ENCODE assay signal across 25 cellular contexts in the genomic region with DNA sequence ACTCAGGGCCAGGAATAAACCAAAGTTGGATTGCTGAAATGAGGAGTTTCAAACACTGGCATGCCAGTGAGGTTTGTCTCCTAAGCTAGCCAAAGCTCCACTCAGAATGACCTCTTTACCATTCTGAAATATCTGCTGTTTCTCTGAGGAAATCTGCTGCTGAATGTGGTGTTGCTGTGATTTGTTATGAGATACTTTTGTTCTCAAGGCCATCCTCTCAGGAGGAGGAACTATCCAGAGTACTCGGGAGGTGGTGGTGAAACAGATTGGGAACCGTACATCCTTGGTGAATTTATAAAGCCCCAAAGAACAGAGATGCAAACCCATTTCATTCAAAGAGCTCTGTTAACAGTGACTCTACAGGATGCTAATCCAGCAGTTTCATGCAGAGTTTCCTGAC. TPM values are rescaled to one million over a fixed set of nuclear protein-coding genes. Genes with fewer than 3 reads are reported as not detected.
"Had no signal": no experiment of that assay in that cellular context is flagged by ENCODE, and none has a peak within 500 bp of the region (broad histone marks: within the 10 kb centered on the region; RNA-seq: fewer than 3 reads in every experiment).

No MANE protein-coding gene starts in this region.

- H3K36me3 ChIP-seq: Peyer's patch, SJCRH30 had no signal

- H3K4me3 ChIP-seq: Peyer's patch, SJCRH30 had no signal

- H3K27me3 ChIP-seq: Peyer's patch, SJCRH30 had no signal

- DNase-seq: activated CD4-positive, alpha-beta memory T cell treated with anti-CD3 and anti-CD28 coated beads for 36 hours; activated CD4-positive, alpha-beta T cell treated with anti-CD3 and anti-CD28 coated beads, Interleukin-2, amount 10 ng/mL, durations not matched to agents 7 days and 5 days; activated CD4-positive, CD25-positive, alpha-beta regulatory T cell; activated CD8-positive, alpha-beta memory T cell treated with anti-CD3 and anti-CD28 coated beads for 24 hours; activated gamma-delta T cell treated with Interleukin-2 at 50 U/mL for 16 hours; activated naive CD4-positive, alpha-beta T cell treated with anti-CD3 and anti-CD28 coated beads, Interleukin-2, amount 10 ng/mL, durations not matched to agents 7 days and 5 days; activated naive CD8-positive, alpha-beta T cell treated with anti-CD3 and anti-CD28 coated beads for 36 hours; activated T-cell treated with anti-CD3 and anti-CD28 coated beads, Interleukin-2, amount 50 U/mL, for 4 hours; anterior cingulate cortex; cerebellar nuclear complex; MM.1S; NCI-H1105; NCI-H1436; NCI-H1694 treated with DMSO at 0.1 percent for 48 hours; NCI-H2029 treated with DMSO at 0.1 percent for 48 hours; NCI-H510A treated with DMSO at 0.1 percent for 48 hours; NCI-H69; NK-92 treated with Interleukin-12 subunit alpha and Interleukin-12 subunit beta, amount 100 ng/mL, for 24 hours; OCI-M1; Peyer's patch; Right ventricle myocardium superior; SJCRH30 had no signal

- H3K4me3 Mint-ChIP-seq: activated CD4-positive, alpha-beta memory T cell treated with anti-CD3 and anti-CD28 coated beads for 36 hours; activated CD4-positive, alpha-beta T cell treated with anti-CD3 and anti-CD28 coated beads, Interleukin-2, amount 10 ng/mL, durations not matched to agents 7 days and 5 days; activated naive CD4-positive, alpha-beta T cell treated with anti-CD3 and anti-CD28 coated beads, Interleukin-2, amount 10 ng/mL, durations not matched to agents 7 days and 5 days; activated naive CD8-positive, alpha-beta T cell treated with anti-CD3 and anti-CD28 coated beads for 36 hours; activated T-cell treated with anti-CD3 and anti-CD28 coated beads, Interleukin-2, amount 50 U/mL, for 4 hours; T-helper 1 cell treated with Interleukin-12 subunit alpha and Interleukin-12 subunit beta and Interleukin-4 antibody, amounts not matched to agents 30 μg/mL and 1 μg/mL, for 36 hours had no signal

- H3K27ac Mint-ChIP-seq: activated CD4-positive, alpha-beta memory T cell treated with anti-CD3 and anti-CD28 coated beads for 36 hours; activated CD4-positive, alpha-beta T cell treated with anti-CD3 and anti-CD28 coated beads, Interleukin-2, amount 10 ng/mL, durations not matched to agents 7 days and 5 days; activated naive CD4-positive, alpha-beta T cell treated with anti-CD3 and anti-CD28 coated beads, Interleukin-2, amount 10 ng/mL, durations not matched to agents 7 days and 5 days; activated naive CD8-positive, alpha-beta T cell treated with anti-CD3 and anti-CD28 coated beads for 36 hours; activated T-helper 2 cell treated with anti-CD3 and anti-CD28 coated beads, Interferon-gamma antibody, Interleukin-2, Interleukin-4, amounts not matched to agents 10 μg/mL and 5 μg/mL and 100 μg/mL, durations not matched to agents 14 hours and 24 hours and 36 hours; T-helper 1 cell treated with Interleukin-12 subunit alpha and Interleukin-12 subunit beta and Interleukin-4 antibody, amounts not matched to agents 30 μg/mL and 1 μg/mL, for 36 hours had no signal

- H3K9me3 ChIP-seq: Peyer's patch, SJCRH30 had no signal

- H3K9me3 Mint-ChIP-seq: activated CD4-positive, alpha-beta memory T cell treated with anti-CD3 and anti-CD28 coated beads for 36 hours; activated CD4-positive, alpha-beta T cell treated with anti-CD3 and anti-CD28 coated beads, Interleukin-2, amount 10 ng/mL, durations not matched to agents 7 days and 5 days; activated naive CD4-positive, alpha-beta T cell treated with anti-CD3 and anti-CD28 coated beads, Interleukin-2, amount 10 ng/mL, durations not matched to agents 7 days and 5 days; activated naive CD8-positive, alpha-beta T cell treated with anti-CD3 and anti-CD28 coated beads for 36 hours; activated T-cell treated with anti-CD3 and anti-CD28 coated beads, Interleukin-2, amount 50 U/mL, for 4 hours; activated T-helper 2 cell treated with anti-CD3 and anti-CD28 coated beads, Interferon-gamma antibody, Interleukin-2, Interleukin-4, amounts not matched to agents 10 μg/mL and 5 μg/mL and 100 μg/mL, durations not matched to agents 14 hours and 24 hours and 36 hours; T-helper 1 cell treated with Interleukin-12 subunit alpha and Interleukin-12 subunit beta and Interleukin-4 antibody, amounts not matched to agents 30 μg/mL and 1 μg/mL, for 36 hours had no signal

- H3K27ac ChIP-seq: Peyer's patch, RWPE1, SJCRH30 had no signal

- H3K4me1 ChIP-seq: Peyer's patch had no signal

- H3K27me3 Mint-ChIP-seq: activated CD4-positive, alpha-beta memory T cell treated with anti-CD3 and anti-CD28 coated beads for 36 hours; activated CD4-positive, alpha-beta T cell treated with anti-CD3 and anti-CD28 coated beads, Interleukin-2, amount 10 ng/mL, durations not matched to agents 7 days and 5 days; activated naive CD4-positive, alpha-beta T cell treated with anti-CD3 and anti-CD28 coated beads, Interleukin-2, amount 10 ng/mL, durations not matched to agents 7 days and 5 days; activated naive CD8-positive, alpha-beta T cell treated with anti-CD3 and anti-CD28 coated beads for 36 hours had no signal

- H3K4me1 Mint-ChIP-seq: activated CD4-positive, alpha-beta T cell treated with anti-CD3 and anti-CD28 coated beads, Interleukin-2, amount 10 ng/mL, durations not matched to agents 7 days and 5 days; activated naive CD4-positive, alpha-beta T cell treated with anti-CD3 and anti-CD28 coated beads, Interleukin-2, amount 10 ng/mL, durations not matched to agents 7 days and 5 days; activated naive CD8-positive, alpha-beta T cell treated with anti-CD3 and anti-CD28 coated beads for 36 hours had no signal

- ATAC-seq: activated T-cell treated with anti-CD3 and anti-CD28 coated beads, Interleukin-2, amount 50 U/mL, for 4 hours had no signal

RNA-seq across cellular contexts. Expression of gene BDNF, which starts 50.5 kb away (rescaled TPM):
- total RNA-seq: activated CD4-positive, alpha-beta memory T cell treated with anti-CD3 and anti-CD28 coated beads for 36 hours; activated CD4-positive, alpha-beta T cell treated with anti-CD3 and anti-CD28 coated beads, Interleukin-2, amount 10 ng/mL, durations not matched to agents 7 days and 5 days; activated naive CD8-positive, alpha-beta T cell treated with anti-CD3 and anti-CD28 coated beads for 36 hours; activated T-helper 2 cell treated with anti-CD3 and anti-CD28 coated beads, Interferon-gamma antibody, Interleukin-2, Interleukin-4, amounts not matched to agents 10 μg/mL and 5 μg/mL and 100 μg/mL, durations not matched to agents 14 hours and 24 hours and 36 hours had no signal
